In genomic region chr5:140834439-140835008, GRCh38 we compare ENCODE assay signal across 1 cellular context.
TF ChIP-seq lines count a peak whose summit lies in the region.

No MANE protein-coding gene starts in this region.

TF ChIP-seq in WTC11, 78 proteins besides CTCF, POLR2A, EP300 and RAD21:
- TF ChIP-seq PRDM15 (CRISPR knock-in tag; IDR thresholded peaks at IDR 0.05): peak; percentile 20; the same call in 1 of the 2 replicates
